ENCODE assay signal across 10 cellular contexts in the genomic region with DNA sequence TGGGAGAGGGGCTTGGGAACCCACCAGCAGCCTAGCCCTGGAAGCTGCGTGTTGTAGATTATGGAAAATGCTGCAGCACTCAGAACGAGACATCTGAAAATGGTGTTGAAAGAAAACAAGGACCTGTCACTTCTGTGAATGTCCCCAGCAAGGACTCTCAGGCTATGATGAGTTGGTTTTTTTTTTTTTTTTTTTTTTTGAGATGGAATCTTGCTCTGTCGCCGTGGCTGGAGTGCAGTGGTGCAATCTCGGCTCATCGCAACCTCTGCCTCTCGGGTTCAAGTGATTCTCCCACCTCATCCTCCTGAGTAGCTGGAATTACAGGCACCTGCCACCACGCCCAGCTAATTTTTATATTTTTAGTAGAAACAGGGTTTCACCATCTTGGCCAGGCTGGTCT. TPM values are rescaled to one million over a fixed set of nuclear protein-coding genes. Genes with fewer than 3 reads are reported as not detected.
"Had no signal": no experiment of that assay in that cellular context is flagged by ENCODE, and none has a peak within 500 bp of the region (broad histone marks: within the 10 kb centered on the region; RNA-seq: fewer than 3 reads in every experiment).

No MANE protein-coding gene starts in this region.

RNA-seq across cellular contexts. Expression of gene EFNA2, which starts 46.5 kb away (rescaled TPM):
- total RNA-seq: naive thymus-derived CD8-positive, alpha-beta T cell; natural killer cell treated with Interleukin-12 subunit alpha and Interleukin-12 subunit beta and Interleukin-15 and Interleukin-18, amount 100 ng/mL, for 72 hours; posterior vena cava; prostate gland; right atrium auricular region; sciatic nerve; spleen; suprapubic skin; upper lobe of right lung had no signal
- polyA plus RNA-seq: naive thymus-derived CD8-positive, alpha-beta T cell; pancreas; spleen had no signal
